ENCODE assay signal across 14 cellular contexts in the genomic region with DNA sequence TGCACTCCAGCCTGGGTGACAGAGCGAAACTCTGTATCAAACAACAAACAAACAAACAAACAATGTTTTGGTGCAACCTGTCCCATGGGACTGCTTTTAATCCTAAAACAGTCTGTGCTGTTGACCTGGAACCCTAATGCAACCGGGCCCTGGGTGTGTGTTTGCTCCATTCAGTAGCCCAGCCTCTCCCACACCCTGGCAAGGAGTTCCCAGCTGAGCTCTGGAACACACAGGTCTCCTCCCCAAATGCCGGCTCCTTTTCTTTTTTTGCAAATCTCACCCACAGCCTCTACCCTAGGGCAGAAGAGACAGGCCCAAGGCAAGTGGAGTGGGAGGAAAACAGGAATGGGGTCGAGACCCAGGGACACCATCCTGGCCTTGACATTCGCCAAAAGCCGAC. TPM values are rescaled to one million over a fixed set of nuclear protein-coding genes. Genes with fewer than 3 reads are reported as not detected.
DNase-seq lines count a peak whose midpoint lies in the region; ATAC-seq and TF ChIP-seq lines count a peak whose summit lies in the region.
"Had no signal": no experiment of that assay in that cellular context is flagged by ENCODE, and none has a peak within 500 bp of the region (broad histone marks: within the 10 kb centered on the region; RNA-seq: fewer than 3 reads in every experiment).

No MANE protein-coding gene starts in this region.

- H3K9me3 ChIP-seq in DND-41 (ENCODE audit: insufficient read depth, low read length, severe bottlenecking) (no peaks in the 10 kb centered on the region), heart right ventricle (no peaks in the 10 kb centered on the region), mucosa of descending colon (no peaks in the 10 kb centered on the region), gastrocnemius medialis (no peaks in the 10 kb centered on the region), MG63 (no peaks in the 10 kb centered on the region)

- intact Hi-C loops in heart right ventricle (cut with DNase I), result loop anchor here in 1 of 10 donors (2.0 to 5.0 kb wide), 2 partner anchors 25 to 41 kb away; no protein-coding TSS in a partner anchor
- intact Hi-C loops in mucosa of descending colon (cut with DNase I, micrococcal nuclease), result no loop called here
- intact Hi-C loops in gastrocnemius medialis (cut with DNase I; ENCODE audit: low total_unique reads), result loop anchor here (1.0 kb wide), 1 partner anchor 29 kb away; no protein-coding TSS in a partner anchor

- in situ Hi-C loops in gastrocnemius medialis (cut with MboI; ENCODE audit: low sequenced_read_pairs in 4 of 4), result no loop called here

- TF ChIP-seq CTCF in DND-41 (IDR thresholded peaks at IDR 0.05; ENCODE audit: borderline replicate concordance, extremely low read depth, low read length, poor library complexity, severe bottlenecking), result no peak
- TF ChIP-seq CTCF in heart right ventricle (IDR thresholded peaks at IDR 0.05), result no peak
- TF ChIP-seq CTCF in mucosa of descending colon (IDR thresholded peaks at IDR 0.05), result no peak
- TF ChIP-seq CTCF in gastrocnemius medialis (IDR thresholded peaks at IDR 0.05 in 4 of 5, conservative IDR thresholded peaks at IDR 0.05 in 1 of 5), result no peak

- 58 to 66% methylated on average over 6 of the region's 6 CpGs for WGBS in heart right ventricle, 2 donors

- H3K4me3 ChIP-seq in DND-41 (ENCODE audit: low read depth in 1 of 2, low read length in 2 of 2) (no peak overlapping the region), heart right ventricle (no peak overlapping the region), mucosa of descending colon (no peak overlapping the region), gastrocnemius medialis (peak overlapping the region in 1 of 4 donors; percentile 33), MG63 (no peak overlapping the region)

- ATAC-seq in DND-41 (ENCODE audit: insufficient read depth, low read depth) (no peak), heart right ventricle (peak in 5 of 8 donors; percentile 1 to 38 (median 33)), mucosa of descending colon (peak; percentile 70), gastrocnemius medialis (peak; percentile 44 to 76)

- 0 out of 2 replicates have a peak overlapping the region, but pooled peaks have one; percentile 25 for H3K27ac ChIP-seq in DND-41 (ENCODE audit: low read length)
- peak overlapping the region; percentile 26 to 84 (median 70) for H3K27ac ChIP-seq in heart right ventricle
- peak overlapping the region; percentile 86 to 97 (median 92) for H3K27ac ChIP-seq in gastrocnemius medialis
- H3K27ac ChIP-seq: C4-2B, KMS-11 had no signal

- peaks cover 16% of the 10 kb centered on the region; the same call in 1 of the 2 replicates for H4K20me1 ChIP-seq in DND-41 (ENCODE audit: insufficient read depth, low read length)

- H2AFZ ChIP-seq in DND-41 (ENCODE audit: low read depth, low read length), result no peak overlapping the region

- no peaks in the 10 kb centered on the region; the same call in 1 of the 2 replicates for H3K79me2 ChIP-seq in DND-41 (ENCODE audit: insufficient read depth, low read length)

- H3K4me1 ChIP-seq in DND-41 (ENCODE audit: insufficient read depth, low read length), result no peaks in the 10 kb centered on the region
- H3K4me1 ChIP-seq in heart right ventricle, result peaks cover 0 to 41% (median 28%) of the 10 kb centered on the region in 9 donors
- H3K4me1 ChIP-seq in mucosa of descending colon (ENCODE audit: low read depth), result peaks cover 8% of the 10 kb centered on the region
- H3K4me1 ChIP-seq in gastrocnemius medialis, result peaks cover 24 to 38% of the 10 kb centered on the region in 2 donors

- H3K4me2 ChIP-seq in DND-41 (ENCODE audit: insufficient read depth, low read length), result no peak overlapping the region
- H3K4me2 ChIP-seq: KMS-11 had no signal

- H3K36me3 ChIP-seq in DND-41 (ENCODE audit: insufficient read depth, low read length) (peaks cover 8% of the 10 kb centered on the region), heart right ventricle (peaks cover 0 to 4% (median 0%) of the 10 kb centered on the region in 9 donors), mucosa of descending colon (ENCODE audit: low read depth) (no peaks in the 10 kb centered on the region), gastrocnemius medialis (no peaks in the 10 kb centered on the region), MG63 (no peaks in the 10 kb centered on the region)

- DNase-seq in DND-41, result no peak
- no peak for DNase-seq in heart right ventricle
- DNase-seq in mucosa of descending colon, result peak in 2 of 3 donors; percentile 10 to 47
- DNase-seq in gastrocnemius medialis, result peak; percentile 64 to 83
- no peak for DNase-seq in MG63
- DNase-seq in cerebellum (ENCODE audit: low spot score), result no peak
- no peak for DNase-seq in putamen (ENCODE audit: low spot score)
- no peak for DNase-seq in nucleus accumbens (lab: John Stamatoyannopoulos, UW)
- DNase-seq: DMS153, NCI-H187, NCI-H524 had no signal

- no peak for TF ChIP-seq POLR2A in gastrocnemius medialis (IDR thresholded peaks at IDR 0.05)

- H3K27me3 ChIP-seq in DND-41 (ENCODE audit: insufficient read depth, low read length, poor library complexity) (no peaks in the 10 kb centered on the region), heart right ventricle (no peaks in the 10 kb centered on the region), gastrocnemius medialis (no peaks in the 10 kb centered on the region), MG63 (no peaks in the 10 kb centered on the region)

- H3K9ac ChIP-seq in DND-41 (ENCODE audit: low read depth, low read length), result no peak overlapping the region
- H3K9ac ChIP-seq: KMS-11 had no signal

RNA-seq across cellular contexts. Expression of a gene that starts 29.8 kb away (rescaled TPM):
- 10 to 100 TPM in 4 of 10 donors, 1 to 10 TPM in 6; 2.2 to 67.7 (median 6.8) TPM for total RNA-seq in heart right ventricle
- polyA plus RNA-seq in heart right ventricle, result 10 to 100 TPM; 26.3 to 85.8 TPM
- total RNA-seq in mucosa of descending colon, result 10 to 100 TPM; 10.8 to 27.8 (median 19.2) TPM
- total RNA-seq in gastrocnemius medialis, result 100 to 1,000 TPM in 2 of 4 donors, 10 to 100 TPM in 2; 61.3 to 264 (median 102) TPM
- total RNA-seq in MG63 (2014; rRNA removed; shearing (Covaris generic); ENCODE audit: low replicate concordance), result 0.67 and 5.6 TPM in 2 replicates
- 10.1 TPM for total RNA-seq in cerebellum
- total RNA-seq: RPMI7951 had no signal

RNA-seq across cellular contexts. Expression of a gene that starts 49.2 kb away (rescaled TPM):
- total RNA-seq in heart right ventricle, result 10 to 100 TPM; 31.4 to 42.0 (median 35.2) TPM
- polyA plus RNA-seq in heart right ventricle, result 10 to 100 TPM; 32.6 to 33.8 TPM
- total RNA-seq in mucosa of descending colon, result 10 to 100 TPM; 17.9 to 23.1 (median 20.3) TPM
- total RNA-seq in gastrocnemius medialis, result 10 to 100 TPM; 20.4 to 33.7 (median 27.7) TPM
- total RNA-seq in MG63 (2014; rRNA removed; shearing (Covaris generic); ENCODE audit: low replicate concordance), result 7.0 and 13.3 TPM in 2 replicates
- total RNA-seq in cerebellum, result 16.2 TPM

Comparison
In these comparisons a context has a peak if more than half of its experiments do, and no peak if none do; other contexts are left out.
1. DNase-seq: peak in mucosa of descending colon (2 of 3) and gastrocnemius medialis (2 of 2); none in DND-41 (single experiment), heart right ventricle (0 of 2), MG63 (single experiment), cerebellum (single experiment), putamen (single experiment) and nucleus accumbens (0 of 56).
2. H3K27ac ChIP-seq: peak in every context shown above with its lines; median percentile 92 in gastrocnemius medialis; 70 in heart right ventricle; 25 in DND-41.